In the genomic region with DNA sequence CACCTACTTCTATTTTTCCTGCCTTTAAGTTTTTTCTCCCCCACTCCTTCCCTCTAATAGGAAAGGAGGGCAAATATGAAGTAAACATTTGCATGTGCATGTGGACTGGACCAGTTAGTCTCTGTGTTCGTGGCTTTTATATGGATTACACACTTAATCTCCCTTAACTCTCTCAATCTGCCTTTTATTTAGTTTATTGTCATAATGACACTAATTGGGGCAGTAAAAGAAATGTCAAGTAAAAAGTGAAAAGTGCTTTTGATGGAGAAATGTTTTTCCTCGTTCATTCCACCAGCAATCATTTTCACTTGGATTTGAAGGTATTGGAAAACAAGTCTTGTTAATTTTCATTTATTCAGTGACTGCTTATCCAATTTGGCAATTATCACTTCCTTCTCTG, we compare ENCODE assay signal across 1 cellular context.
TF ChIP-seq lines count a peak whose summit lies in the region.

No MANE protein-coding gene starts in this region.

TF ChIP-seq in HEK293, 187 proteins besides CTCF, POLR2A, EP300 and RAD21 (continued from another document):
- TF ChIP-seq, protein P1, sequence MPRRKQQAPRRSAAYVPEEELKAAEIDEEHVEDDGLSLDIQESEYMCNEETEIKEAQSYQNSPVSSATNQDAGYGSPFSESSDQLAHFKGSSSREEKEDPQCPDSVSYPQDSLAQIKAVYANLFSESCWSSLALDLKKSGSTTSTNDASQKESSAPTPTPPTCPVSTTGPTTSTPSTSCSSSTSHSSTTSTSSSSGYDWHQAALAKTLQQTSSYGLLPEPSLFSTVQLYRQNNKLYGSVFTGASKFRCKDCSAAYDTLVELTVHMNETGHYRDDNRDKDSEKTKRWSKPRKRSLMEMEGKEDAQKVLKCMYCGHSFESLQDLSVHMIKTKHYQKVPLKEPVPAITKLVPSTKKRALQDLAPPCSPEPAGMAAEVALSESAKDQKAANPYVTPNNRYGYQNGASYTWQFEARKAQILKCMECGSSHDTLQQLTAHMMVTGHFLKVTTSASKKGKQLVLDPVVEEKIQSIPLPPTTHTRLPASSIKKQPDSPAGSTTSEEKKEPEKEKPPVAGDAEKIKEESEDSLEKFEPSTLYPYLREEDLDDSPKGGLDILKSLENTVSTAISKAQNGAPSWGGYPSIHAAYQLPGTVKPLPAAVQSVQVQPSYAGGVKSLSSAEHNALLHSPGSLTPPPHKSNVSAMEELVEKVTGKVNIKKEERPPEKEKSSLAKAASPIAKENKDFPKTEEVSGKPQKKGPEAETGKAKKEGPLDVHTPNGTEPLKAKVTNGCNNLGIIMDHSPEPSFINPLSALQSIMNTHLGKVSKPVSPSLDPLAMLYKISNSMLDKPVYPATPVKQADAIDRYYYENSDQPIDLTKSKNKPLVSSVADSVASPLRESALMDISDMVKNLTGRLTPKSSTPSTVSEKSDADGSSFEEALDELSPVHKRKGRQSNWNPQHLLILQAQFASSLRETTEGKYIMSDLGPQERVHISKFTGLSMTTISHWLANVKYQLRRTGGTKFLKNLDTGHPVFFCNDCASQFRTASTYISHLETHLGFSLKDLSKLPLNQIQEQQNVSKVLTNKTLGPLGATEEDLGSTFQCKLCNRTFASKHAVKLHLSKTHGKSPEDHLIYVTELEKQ (tag by site-specific recombination; IDR thresholded peaks at IDR 0.05; ENCODE audit: borderline replicate concordance): no peak
- TF ChIP-seq ZNF292 (tag by site-specific recombination; IDR thresholded peaks at IDR 0.05; ENCODE audit: borderline replicate concordance, low read depth): no peak
- no peak for TF ChIP-seq ZNF433 (tag by site-specific recombination; IDR thresholded peaks at IDR 0.05; ENCODE audit: low read depth)
- no peak for TF ChIP-seq ZNF366 (tag by site-specific recombination; conservative IDR thresholded peaks at IDR 0.05)
TF ChIP-seq in HEK293: peak in this region for 2.
